In the genomic region with DNA sequence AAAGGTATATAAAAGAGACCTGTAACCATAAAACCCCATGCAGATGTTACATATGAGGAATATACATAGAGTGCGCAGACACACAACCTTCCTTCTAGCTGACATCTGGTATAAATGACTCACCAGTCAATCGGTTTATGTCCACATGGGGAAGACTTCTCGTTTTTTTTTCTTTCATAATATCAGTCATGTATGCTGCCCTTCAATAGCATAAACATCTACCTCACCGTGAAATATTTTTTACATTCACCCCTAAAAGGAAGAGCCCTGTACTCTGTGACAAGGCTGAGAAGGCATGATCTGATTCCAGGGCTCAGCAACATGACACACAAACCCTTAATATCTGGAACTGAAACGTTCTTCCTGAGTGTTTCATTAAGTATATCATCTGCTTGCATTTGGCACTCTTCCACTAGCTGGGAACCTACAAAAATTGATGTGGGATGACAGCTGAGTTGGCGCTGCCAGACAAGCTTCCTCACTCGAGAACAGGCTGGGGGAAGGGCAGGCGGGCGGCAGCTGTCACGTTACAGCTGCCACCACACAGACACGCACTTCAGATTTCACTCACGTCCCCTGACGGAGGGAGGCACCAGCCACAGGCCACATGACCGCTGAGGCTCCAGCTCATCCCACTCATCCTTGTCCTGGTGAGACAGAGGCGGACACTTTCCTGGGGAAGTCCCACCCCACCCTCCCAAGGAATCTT, we compare ENCODE assay signal across 9 cellular contexts.
A peak's percentile ranks its signal among the peaks of the same experiment; 100 is the strongest.
DNase-seq lines count a peak whose midpoint lies in the region; ATAC-seq and FAIRE-seq lines count a peak whose summit lies in the region.
"Had no signal": no experiment of that assay in that cellular context is flagged by ENCODE, and none has a peak within 500 bp of the region (broad histone marks: within the 10 kb centered on the region; RNA-seq: fewer than 3 reads in every experiment).

No MANE protein-coding gene starts in this region.

- H3K27me3 Mint-ChIP-seq in activated T-helper 2 cell treated with anti-CD3 and anti-CD28 coated beads, Interferon-gamma antibody, Interleukin-2, Interleukin-4, amounts not matched to agents 10 μg/mL and 5 μg/mL and 100 μg/mL, durations not matched to agents 14 hours and 24 hours and 36 hours (ENCODE audit: low read depth) = no peaks in the 10 kb centered on the region

- intact Hi-C loops in activated T-helper 2 cell treated with anti-CD3 and anti-CD28 coated beads, Interferon-gamma antibody, Interleukin-2, Interleukin-4, amounts not matched to agents 10 μg/mL and 5 μg/mL and 100 μg/mL, durations not matched to agents 14 hours and 24 hours and 36 hours (cut with micrococcal nuclease) = loop anchor here (2.0 kb wide), 3 partner anchors 14 to 40 kb away; no protein-coding TSS in a partner anchor
- intact Hi-C loops in left ventricle myocardium superior (cut with micrococcal nuclease) = loop anchor here (10.0 kb wide), 1 partner anchor 60 kb away; no protein-coding TSS in a partner anchor

- peak; percentile 54 for ATAC-seq in GM18508 (IDR thresholded peaks at IDR 0.05; ENCODE audit: insufficient read depth, unreplicated experiment)
- peak; percentile 51 for ATAC-seq in HG03025 (IDR thresholded peaks at IDR 0.05; ENCODE audit: low FRiP score, unreplicated experiment)
- peak; percentile 90 for ATAC-seq in left ventricle myocardium superior

- H3K36me3 ChIP-seq in small intestine (ENCODE audit: control insufficient read depth in 2 of 2, insufficient read depth in 2 of 2, low read length in 2 of 2) = peaks cover 0 to 1% of the 10 kb centered on the region in 2 donors

- H3K27ac ChIP-seq in small intestine (ENCODE audit: low read depth in 1 of 2, low read length in 1 of 2) = peak overlapping the region in 1 of 2 donors; percentile 76

- peak overlapping the region; percentile 49 for H3K4me3 Mint-ChIP-seq in activated T-helper 2 cell treated with anti-CD3 and anti-CD28 coated beads, Interferon-gamma antibody, Interleukin-2, Interleukin-4, amounts not matched to agents 10 μg/mL and 5 μg/mL and 100 μg/mL, durations not matched to agents 14 hours and 24 hours and 36 hours (ENCODE audit: low read depth)

- H3K4me1 ChIP-seq in small intestine (ENCODE audit: control insufficient read depth in 2 of 2, insufficient read depth in 1 of 2, low read depth in 1 of 2, low read length in 1 of 2) = peaks cover 3 to 11% of the 10 kb centered on the region in 2 donors

- no peak for FAIRE-seq in small intestine (lab: Jason Lieb, UNC)
- FAIRE-seq: H1 had no signal

- H3K9me3 Mint-ChIP-seq in activated T-helper 2 cell treated with anti-CD3 and anti-CD28 coated beads, Interferon-gamma antibody, Interleukin-2, Interleukin-4, amounts not matched to agents 10 μg/mL and 5 μg/mL and 100 μg/mL, durations not matched to agents 14 hours and 24 hours and 36 hours = no peaks in the 10 kb centered on the region

- H3K36me3 Mint-ChIP-seq in activated T-helper 2 cell treated with anti-CD3 and anti-CD28 coated beads, Interferon-gamma antibody, Interleukin-2, Interleukin-4, amounts not matched to agents 10 μg/mL and 5 μg/mL and 100 μg/mL, durations not matched to agents 14 hours and 24 hours and 36 hours (ENCODE audit: low read depth) = no peaks in the 10 kb centered on the region

- 30 to 48% (median 33%) methylated on average over 15 of the region's 15 CpGs for WGBS in small intestine, 3 donors

- peak; percentile 91 for DNase-seq in AG08395 (ENCODE audit: low spot score)
- DNase-seq in NCI-H2196 (lab: John Stamatoyannopoulos, UW; ENCODE audit: unreplicated experiment) = peak; percentile 83
- DNase-seq in activated T-helper 2 cell treated with anti-CD3 and anti-CD28 coated beads, Interferon-gamma antibody, Interleukin-2, Interleukin-4, amounts not matched to agents 10 μg/mL and 5 μg/mL and 100 μg/mL, durations not matched to agents 14 hours and 24 hours and 36 hours (ENCODE audit: low spot score) = peak; percentile 20
- DNase-seq in left ventricle myocardium superior = peak; percentile 86
- DNase-seq in small intestine = peak; percentile 45
- no peak for DNase-seq in NCI-H1930 (lab: John Stamatoyannopoulos, UW)

- H3K27me3 ChIP-seq in small intestine (ENCODE audit: control insufficient read depth in 2 of 2, insufficient read depth in 2 of 2, low read length in 2 of 2) = no peaks in the 10 kb centered on the region

- H3K27ac Mint-ChIP-seq in activated T-helper 2 cell treated with anti-CD3 and anti-CD28 coated beads, Interferon-gamma antibody, Interleukin-2, Interleukin-4, amounts not matched to agents 10 μg/mL and 5 μg/mL and 100 μg/mL, durations not matched to agents 14 hours and 24 hours and 36 hours = peak overlapping the region; percentile 89

- no peak overlapping the region for H3K4me3 ChIP-seq in small intestine (ENCODE audit: low read depth in 1 of 2, low read length in 2 of 2)

- peaks cover 28% of the 10 kb centered on the region for H3K4me1 Mint-ChIP-seq in activated T-helper 2 cell treated with anti-CD3 and anti-CD28 coated beads, Interferon-gamma antibody, Interleukin-2, Interleukin-4, amounts not matched to agents 10 μg/mL and 5 μg/mL and 100 μg/mL, durations not matched to agents 14 hours and 24 hours and 36 hours (ENCODE audit: low read depth)

- no peaks in the 10 kb centered on the region for H3K9me3 ChIP-seq in small intestine (ENCODE audit: control insufficient read depth, low read depth)

Comparison
In these comparisons a context has a peak if more than half of its experiments do, and no peak if none do; other contexts are left out.
1. DNase-seq: peak in AG08395 (single experiment), NCI-H2196 (single experiment), activated T-helper 2 cell treated with anti-CD3 and anti-CD28 coated beads, Interferon-gamma antibody, Interleukin-2, Interleukin-4, amounts not matched to agents 10 μg/mL and 5 μg/mL and 100 μg/mL, durations not matched to agents 14 hours and 24 hours and 36 hours (single experiment), left ventricle myocardium superior (single experiment) and small intestine (single experiment); none in NCI-H1930 (0 of 2).
2. Peak in every context shown above with its lines, with median percentiles within 50 percentile points of each other: ATAC-seq.